1 cellular context compared by ENCODE assay signal in the genomic region with DNA sequence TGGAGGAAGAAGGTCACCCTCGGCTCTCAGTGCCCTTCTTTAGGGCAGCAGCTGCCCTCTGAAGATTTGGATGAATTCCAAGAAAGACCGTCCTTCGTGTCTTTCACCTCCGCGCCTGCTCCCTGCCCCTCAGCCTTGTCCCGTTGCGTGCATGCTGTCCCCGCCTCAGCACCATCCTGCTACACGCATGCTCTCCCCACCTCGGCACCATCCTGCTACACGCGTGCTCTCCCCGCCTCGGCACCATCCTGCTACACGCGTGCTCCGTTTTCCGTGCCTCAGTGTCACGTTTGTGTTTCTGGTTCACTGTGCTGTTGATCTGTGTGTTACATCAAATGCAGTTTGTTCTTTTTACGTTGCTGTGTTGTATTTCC.
TF ChIP-seq lines count a peak whose summit lies in the region.

No MANE protein-coding gene starts in this region.

TF ChIP-seq in HepG2, 621 proteins besides CTCF, POLR2A, EP300 and RAD21:
- TF ChIP-seq AGO2 (optimal IDR thresholded peaks at IDR 0.05; ENCODE audit: low read depth, low read length): peak; percentile 11
- no peak for TF ChIP-seq NFATC3 (CRISPR knock-in tag; IDR thresholded peaks at IDR 0.05)
